23 cellular contexts compared by ENCODE assay signal in genomic region chr15:68012911-68013310, GRCh38. TPM values are rescaled to one million over a fixed set of nuclear protein-coding genes. Genes with fewer than 3 reads are reported as not detected.
DNase-seq lines count a peak whose midpoint lies in the region; ATAC-seq and TF ChIP-seq lines count a peak whose summit lies in the region.
"Had no signal": no experiment of that assay in that cellular context is flagged by ENCODE, and none has a peak within 500 bp of the region (broad histone marks: within the 10 kb centered on the region; RNA-seq: fewer than 3 reads in every experiment).

No MANE protein-coding gene starts in this region.

- TF ChIP-seq CTCF in PC-9 (conservative IDR thresholded peaks at IDR 0.05), result no peak
- no peak for TF ChIP-seq CTCF in left lung (IDR thresholded peaks at IDR 0.05)
- no peak for TF ChIP-seq CTCF in progenitor cell of endocrine pancreas (IDR thresholded peaks at IDR 0.05; ENCODE audit: unreplicated experiment)

- H3K4me2 ChIP-seq in PC-9, result no peak overlapping the region

- no peaks in the 10 kb centered on the region for H3K9me3 ChIP-seq in PC-9 (ENCODE audit: insufficient read depth, low read depth)
- no peaks in the 10 kb centered on the region for H3K9me3 ChIP-seq in left lung
- H3K9me3 ChIP-seq: Peyer's patch had no signal

- H3F3A ChIP-seq in PC-9 (ENCODE audit: insufficient read depth, low read depth), result no peaks in the 10 kb centered on the region

- H3K27ac ChIP-seq in PC-9 (no peak overlapping the region), left lung (no peak overlapping the region)

- H3K4me3 ChIP-seq in PC-9 (no peak overlapping the region), left lung (no peak overlapping the region)
- H3K4me3 ChIP-seq: Peyer's patch had no signal

- H3K27ac Mint-ChIP-seq in progenitor cell of endocrine pancreas, result peak overlapping the region; percentile 91
- H3K27ac Mint-ChIP-seq in activated naive CD8-positive, alpha-beta T cell treated with anti-CD3 and anti-CD28 coated beads, Interleukin-2, amount 50 U/mL, for 24 hours, result no peak overlapping the region
- H3K27ac Mint-ChIP-seq: CD8-positive, alpha-beta T cell had no signal

- H3K36me3 Mint-ChIP-seq in progenitor cell of endocrine pancreas (ENCODE audit: insufficient read depth), result peaks cover 1% of the 10 kb centered on the region
- no peaks in the 10 kb centered on the region for H3K36me3 Mint-ChIP-seq in activated naive CD8-positive, alpha-beta T cell treated with anti-CD3 and anti-CD28 coated beads, Interleukin-2, amount 50 U/mL, for 24 hours (ENCODE audit: low read depth)
- H3K36me3 Mint-ChIP-seq: CD8-positive, alpha-beta T cell had no signal

- H3K4me1 ChIP-seq in PC-9 (replicated peaks; ENCODE audit: insufficient read depth) (0 out of 2 replicates have a peak, but pooled peaks cover 9% of the 10 kb centered on the region), left lung (peaks cover 0 to 17% of the 10 kb centered on the region in 2 donors)

- peaks cover 13% of the 10 kb centered on the region for H3K4me1 Mint-ChIP-seq in progenitor cell of endocrine pancreas (ENCODE audit: low read depth)
- peaks cover 2% of the 10 kb centered on the region for H3K4me1 Mint-ChIP-seq in activated naive CD8-positive, alpha-beta T cell treated with anti-CD3 and anti-CD28 coated beads, Interleukin-2, amount 50 U/mL, for 24 hours

- POLR2A ChIA-PET in PC-9 (lab: Charles Lee; ENCODE audit: unreplicated experiment), result interaction anchor here (0.6 kb wide), 1 partner anchor 31 kb away, joined by 3 read pairs; no protein-coding TSS in a partner anchor

- intact Hi-C loops in PC-9 (cut with micrococcal nuclease; ENCODE audit: unreplicated experiment), result loop anchor here (2.0 to 10.0 kb wide), 2 partner anchors 14 to 142 kb away; no protein-coding TSS in a partner anchor
- intact Hi-C loops in left lung (cut with DNase I), result no loop called here

- BruUV-seq in PC-9 (replicated peaks; lab: Mats Ljungman, UMichigan), result no TSS peak

- peak; percentile 90 for ATAC-seq in left lung
- ATAC-seq in activated naive CD8-positive, alpha-beta T cell treated with anti-CD3 and anti-CD28 coated beads, Interleukin-2, amount 50 U/mL, for 24 hours, result no peak
- ATAC-seq in HG02678 (IDR thresholded peaks at IDR 0.05; ENCODE audit: unreplicated experiment), result no peak
- ATAC-seq: CD8-positive, alpha-beta T cell; HepG2; SK-N-SH treated with all-trans-retinoic acid at 6 μM for 48 hours had no signal

- H3K4me3 Mint-ChIP-seq in progenitor cell of endocrine pancreas (ENCODE audit: low read depth), result no peak overlapping the region
- no peak overlapping the region for H3K4me3 Mint-ChIP-seq in activated naive CD8-positive, alpha-beta T cell treated with anti-CD3 and anti-CD28 coated beads, Interleukin-2, amount 50 U/mL, for 24 hours
- H3K4me3 Mint-ChIP-seq: CD8-positive, alpha-beta T cell had no signal

- no peaks in the 10 kb centered on the region for H3K27me3 Mint-ChIP-seq in progenitor cell of endocrine pancreas
- peaks cover 4% of the 10 kb centered on the region for H3K27me3 Mint-ChIP-seq in activated naive CD8-positive, alpha-beta T cell treated with anti-CD3 and anti-CD28 coated beads, Interleukin-2, amount 50 U/mL, for 24 hours

- CTCF ChIA-PET in PC-9 (lab: Charles Lee), result no interaction called here

- DNase-seq in PC-9, result peak; percentile 44 to 70
- DNase-seq in left lung, result no peak
- DNase-seq in progenitor cell of endocrine pancreas (ENCODE audit: low spot score, unreplicated experiment), result no peak
- no peak for DNase-seq in NCI-H2171 treated with DMSO at 0.1 percent for 48 hours (lab: John Stamatoyannopoulos, UW)
- no peak for DNase-seq in NCI-H510A (lab: John Stamatoyannopoulos, UW)
- DNase-seq in activated naive CD8-positive, alpha-beta T cell treated with anti-CD3 and anti-CD28 coated beads, Interleukin-2, amount 50 U/mL, for 24 hours, result no peak
- DNase-seq: AML-193; C1 segment of cervical spinal cord; CD8-positive, alpha-beta T cell; DMS53; GF-D8; KG1; NCI-H1092 treated with DMSO at 0.1 percent for 48 hours; NCI-H1436 treated with DMSO at 0.1 percent for 48 hours; NCI-H1930; NCI-H2227 treated with DMSO at 0.1 percent for 48 hours; NCI-H524; NCI-H774; NK-92 treated with Interleukin-12 subunit alpha and Interleukin-12 subunit beta, amount 100 ng/mL, for 24 hours had no signal

- H3K36me3 ChIP-seq in PC-9 (ENCODE audit: low read depth) (no peaks in the 10 kb centered on the region), left lung (no peaks in the 10 kb centered on the region)
- H3K36me3 ChIP-seq: Peyer's patch had no signal

- H3K27me3 ChIP-seq in PC-9 (ENCODE audit: insufficient read depth, low read depth), result no peaks in the 10 kb centered on the region
- H3K27me3 ChIP-seq in left lung, result no peaks in the 10 kb centered on the region
- H3K27me3 ChIP-seq: Peyer's patch had no signal

- H3K9me2 ChIP-seq in PC-9 (ENCODE audit: insufficient read depth), result no peaks in the 10 kb centered on the region

- peaks cover 14% of the 10 kb centered on the region for H3K9me3 Mint-ChIP-seq in progenitor cell of endocrine pancreas (ENCODE audit: low read depth)
- peaks cover 8% of the 10 kb centered on the region for H3K9me3 Mint-ChIP-seq in activated naive CD8-positive, alpha-beta T cell treated with anti-CD3 and anti-CD28 coated beads, Interleukin-2, amount 50 U/mL, for 24 hours

- no peaks in the 10 kb centered on the region for H3K79me2 ChIP-seq in PC-9 (ENCODE audit: low read depth)

- no peak overlapping the region for H2AFZ ChIP-seq in PC-9

- H4K20me1 ChIP-seq in PC-9 (ENCODE audit: insufficient read depth), result no peaks in the 10 kb centered on the region

RNA-seq across cellular contexts. Expression of gene PIAS1, which starts 41.2 kb away (rescaled TPM):
- 42.2 and 42.5 TPM in 2 replicates for total RNA-seq in PC-9 (2021)
- 10 to 100 TPM; 44.9 to 46.5 TPM for total RNA-seq in left lung
- 71.4 and 71.6 TPM in 2 replicates for total RNA-seq in progenitor cell of endocrine pancreas

Comparison
In these comparisons a context has a peak if more than half of its experiments do, and no peak if none do; other contexts are left out.
1. DNase-seq: peak in PC-9 (2 of 2); none in left lung (0 of 2), progenitor cell of endocrine pancreas (single experiment), NCI-H2171 treated with DMSO at 0.1 percent for 48 hours (single experiment), NCI-H510A (single experiment) and activated naive CD8-positive, alpha-beta T cell treated with anti-CD3 and anti-CD28 coated beads, Interleukin-2, amount 50 U/mL, for 24 hours (single experiment).